8 cellular contexts compared by ENCODE assay signal in the genomic region with DNA sequence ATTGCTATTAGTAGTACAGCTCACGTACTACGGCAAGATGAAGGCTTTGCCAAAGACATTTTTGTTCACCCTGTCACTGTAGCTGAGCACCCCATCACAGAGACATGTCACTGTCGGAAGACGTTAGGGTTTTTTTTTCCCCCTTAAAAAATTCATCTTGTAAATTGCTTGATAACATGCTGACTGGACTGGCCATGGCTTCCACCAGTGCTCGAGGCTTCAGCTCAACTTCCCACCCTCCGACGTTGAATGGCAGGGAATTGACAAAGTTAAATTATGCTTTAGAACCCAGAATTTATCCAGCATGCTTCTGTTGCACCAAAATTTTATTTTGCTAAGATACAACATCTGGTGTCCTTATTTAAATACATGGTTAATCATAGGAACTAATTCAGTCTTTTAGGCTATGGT. TPM values are rescaled to one million over a fixed set of nuclear protein-coding genes. Genes with fewer than 3 reads are reported as not detected.
A peak's percentile ranks its signal among the peaks of the same experiment; 100 is the strongest.
DNase-seq lines count a peak whose midpoint lies in the region; ATAC-seq, FAIRE-seq and TF ChIP-seq lines count a peak whose summit lies in the region.

No MANE protein-coding gene starts in this region.

- H3K4me1 ChIP-seq in GM12878 (ENCODE audit: control insufficient read depth, insufficient read depth, low read length) (peaks cover 25% of the 10 kb centered on the region), mesodermal cell (ENCODE audit: control insufficient read depth, insufficient read depth, low read length, poor library complexity, severe bottlenecking) (peaks cover 6% of the 10 kb centered on the region)

- H3K9me3 ChIP-seq in GM12878 (replicated peaks; ENCODE audit: control insufficient read depth, insufficient read depth, low read length), result no peaks in the 10 kb centered on the region
- no peaks in the 10 kb centered on the region for H3K9me3 ChIP-seq in mesodermal cell (ENCODE audit: control insufficient read depth, low read length)

- POLR2A ChIA-PET in GM12878 (lab: Charles Lee), result interaction anchor here (0.6 to 1.2 kb wide), 3 partner anchors 8 to 428 kb away, joined by 3 to 4 read pairs (median 4); no protein-coding TSS in a partner anchor

- peak overlapping the region; percentile 96 for H3K27ac Mint-ChIP-seq in stimulated activated naive CD8-positive, alpha-beta T cell treated with anti-CD3 and anti-CD28 coated beads, Interleukin-15, Interleukin-2, amounts not matched to agents 100 ng/mL and 50 ng/mL, for 24 hours

- in situ Hi-C loops in GM12878 (cut with MboI), result no loop called here

- DNase-seq in stimulated activated naive CD8-positive, alpha-beta T cell treated with anti-CD3 and anti-CD28 coated beads, Interleukin-15, Interleukin-2, amounts not matched to agents 100 U/mL and 50 U/mL, for 24 hours, result no peak
- no peak for DNase-seq in GM12878 (ENCODE audit: low read depth, low spot score)
- DNase-seq in hippocampal formation (lab: John Stamatoyannopoulos, UW), result no peak
- no peak for DNase-seq in Ammon's horn (ENCODE audit: low spot score)
- no peak for DNase-seq in D341Med (ENCODE audit: low spot score)

- 3% methylated on average over 7 of the region's 7 CpGs for WGBS in GM12878 (ENCODE audit: insufficient coverage, insufficient replicate concordance, low lambda C conversion rate, missing lambda C conversion rate)
- WGBS in mesodermal cell (ENCODE audit: insufficient coverage in 2 of 2), 2 experiments, result 37 to 38% methylated on average over 5 to 7 of the region's 7 CpGs

- H2AFZ ChIP-seq in GM12878 (ENCODE audit: control insufficient read depth, low read depth, low read length), result peak overlapping the region; percentile 90

- TF ChIP-seq RAD21 in GM12878 (IDR thresholded peaks at IDR 0.05; ENCODE audit: insufficient read depth, low read depth, low read length), result no peak

- TF ChIP-seq POLR2A in GM12878 (IDR thresholded peaks at IDR 0.05; ENCODE audit: low read depth, low read length), result no peak

- TF ChIP-seq CTCF in GM12878 (IDR thresholded peaks at IDR 0.05 in 2 of 3, conservative IDR thresholded peaks at IDR 0.05 in 1 of 3; ENCODE audit: control insufficient read depth in 2 of 3, extremely low read depth in 1 of 3, insufficient read depth in 1 of 3, low read depth in 3 of 3, low read length in 3 of 3), result no peak

- peak overlapping the region; percentile 99 for H3K4me2 ChIP-seq in GM12878 (ENCODE audit: control insufficient read depth, insufficient read depth)

- no peak for ATAC-seq in stimulated activated naive CD8-positive, alpha-beta T cell treated with anti-CD3 and anti-CD28 coated beads, Interleukin-15, Interleukin-2, amounts not matched to agents 100 U/mL and 50 U/mL, for 24 hours
- no peak for ATAC-seq in GM12878
- ATAC-seq in GM21737 (IDR thresholded peaks at IDR 0.05; ENCODE audit: unreplicated experiment), result no peak

- H3K36me3 Mint-ChIP-seq in stimulated activated naive CD8-positive, alpha-beta T cell treated with anti-CD3 and anti-CD28 coated beads, Interleukin-15, Interleukin-2, amounts not matched to agents 100 ng/mL and 50 ng/mL, for 24 hours (ENCODE audit: low read depth), result peaks cover 22% of the 10 kb centered on the region

- peak overlapping the region; percentile 90 for H3K4me3 Mint-ChIP-seq in stimulated activated naive CD8-positive, alpha-beta T cell treated with anti-CD3 and anti-CD28 coated beads, Interleukin-15, Interleukin-2, amounts not matched to agents 100 ng/mL and 50 ng/mL, for 24 hours

- no peaks in the 10 kb centered on the region for H3K27me3 ChIP-seq in GM12878 (replicated peaks in 1 of 2; ENCODE audit: control insufficient read depth in 2 of 2, insufficient read depth in 2 of 2, low read length in 1 of 2)

- no peaks in the 10 kb centered on the region for H3K9me3 Mint-ChIP-seq in stimulated activated naive CD8-positive, alpha-beta T cell treated with anti-CD3 and anti-CD28 coated beads, Interleukin-15, Interleukin-2, amounts not matched to agents 100 ng/mL and 50 ng/mL, for 24 hours

- no peak for FAIRE-seq in GM12878 (lab: Jason Lieb, UNC)

- H3K9ac ChIP-seq in GM12878 (ENCODE audit: control insufficient read depth, insufficient read depth, low read length), result peak overlapping the region; percentile 88

- H3K27ac ChIP-seq in GM12878 (ENCODE audit: control insufficient read depth, insufficient read depth) (peak overlapping the region; percentile 86), mesodermal cell (ENCODE audit: low read depth, low read length, severe bottlenecking) (peak overlapping the region; percentile 60)

- peaks cover 32% of the 10 kb centered on the region for H3K4me1 Mint-ChIP-seq in stimulated activated naive CD8-positive, alpha-beta T cell treated with anti-CD3 and anti-CD28 coated beads, Interleukin-15, Interleukin-2, amounts not matched to agents 100 ng/mL and 50 ng/mL, for 24 hours (ENCODE audit: low read depth)

- intact Hi-C loops in GM12878 (cut with micrococcal nuclease; ENCODE audit: unreplicated experiment), result loop anchor here (2.0 to 10.0 kb wide), 3 partner anchors 438 to 1094 kb away; a partner anchor contains a TSS

- H3K36me3 ChIP-seq in GM12878 (ENCODE audit: control insufficient read depth in 2 of 2, insufficient read depth in 2 of 2, low read length in 1 of 2), result no peaks in the 10 kb centered on the region
- no peaks in the 10 kb centered on the region for H3K36me3 ChIP-seq in mesodermal cell (ENCODE audit: control insufficient read depth, insufficient read depth, low read length)

- H3K79me2 ChIP-seq in GM12878 (ENCODE audit: control insufficient read depth, insufficient read depth, low read length), result peaks cover 36% of the 10 kb centered on the region

- H4K20me1 ChIP-seq in GM12878 (ENCODE audit: control insufficient read depth, insufficient read depth), result no peaks in the 10 kb centered on the region

- CTCF ChIA-PET in GM12878 (lab: Yijun Ruan, JAX), result interaction anchor here (0.7 to 2.1 kb wide), 6 partner anchors 14 to 428 kb away, joined by 3 to 7 read pairs (median 3); no protein-coding TSS in a partner anchor

- SMC1A ChIA-PET in GM12878 (lab: Charles Lee; ENCODE audit: uncharacterized antibody, unreplicated experiment), result interaction anchor here (0.7 to 2.2 kb wide), 5 partner anchors 17 to 436 kb away, joined by 3 to 9 read pairs (median 4); no protein-coding TSS in a partner anchor

- H3K4me3 ChIP-seq in GM12878, result peak overlapping the region; percentile 91
- H3K4me3 ChIP-seq in mesodermal cell (ENCODE audit: extremely low read depth, insufficient read depth, low read length, poor library complexity, severe bottlenecking), result peak overlapping the region; percentile 70

- RAD21 ChIA-PET in GM12878 (lab: Charles Lee; ENCODE audit: unreplicated experiment), result interaction anchor here (0.9 to 1.5 kb wide), 2 partner anchors 10 to 53 kb away, joined by 3 read pairs; no protein-coding TSS in a partner anchor

- TF ChIP-seq EP300 in GM12878 (IDR thresholded peaks at IDR 0.05; ENCODE audit: borderline replicate concordance in 1 of 2, control insufficient read depth in 1 of 2, low read depth in 2 of 2, low read length in 2 of 2), result no peak

- no peaks in the 10 kb centered on the region for H3K27me3 Mint-ChIP-seq in stimulated activated naive CD8-positive, alpha-beta T cell treated with anti-CD3 and anti-CD28 coated beads, Interleukin-15, Interleukin-2, amounts not matched to agents 100 ng/mL and 50 ng/mL, for 24 hours

- no TSS peak for BruUV-seq in GM12878 (replicated peaks; lab: Mats Ljungman, UMichigan)

TF ChIP-seq in GM12878, 131 proteins besides CTCF, POLR2A, EP300 and RAD21 (continues in another document):
- TF ChIP-seq HCFC1 (IDR thresholded peaks at IDR 0.05; ENCODE audit: low read length) (no peak), MTA3 (IDR thresholded peaks at IDR 0.05; ENCODE audit: borderline replicate concordance, low read length) (no peak), FOS (IDR thresholded peaks at IDR 0.05; ENCODE audit: borderline replicate concordance, extremely low read depth, insufficient read length) (no peak), BMI1 (IDR thresholded peaks at IDR 0.05; ENCODE audit: borderline replicate concordance) (no peak), MYC (IDR thresholded peaks at IDR 0.05; ENCODE audit: insufficient read depth, insufficient read length, insufficient replicate concordance, low read length, severe bottlenecking) (no peak), IRF4 (IDR thresholded peaks at IDR 0.05; ENCODE audit: low read depth, low read length) (no peak), SPI1 (IDR thresholded peaks at IDR 0.05; ENCODE audit: borderline replicate concordance, insufficient read depth, low read depth, low read length) (no peak), RCOR1 (conservative IDR thresholded peaks at IDR 0.05; ENCODE audit: low read depth, low read length) (no peak), ASH2L (IDR thresholded peaks at IDR 0.05; ENCODE audit: borderline replicate concordance, low read depth) (no peak)
- TF ChIP-seq, protein P1, sequence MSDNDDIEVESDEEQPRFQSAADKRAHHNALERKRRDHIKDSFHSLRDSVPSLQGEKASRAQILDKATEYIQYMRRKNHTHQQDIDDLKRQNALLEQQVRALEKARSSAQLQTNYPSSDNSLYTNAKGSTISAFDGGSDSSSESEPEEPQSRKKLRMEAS (IDR thresholded peaks at IDR 0.05; ENCODE audit: low read depth, low read length), result no peak

RNA-seq across cellular contexts. Expression of a gene that starts 0.7 kb away (rescaled TPM):
- 119 and 122 TPM in 2 replicates for total RNA-seq in GM12878 (2013; cell fraction: nucleolus; rRNA removed)
- 14.1 and 15.5 TPM in 2 replicates for total RNA-seq in GM12878 (2014; rRNA removed)
- total RNA-seq in GM12878 (2014; rRNA removed; fragmentation: Illumina TruSeq; extraction: Trizol), result 16.1 and 17.2 TPM in 2 replicates
- 21.4 and 22.8 TPM in 2 replicates for total RNA-seq in GM12878 (2021)
- polyA plus RNA-seq in GM12878 (2011; ENCODE audit: low read depth), result 5.8 TPM
- 26.3 and 35.0 TPM in 2 replicates for polyA plus RNA-seq in GM12878 (2011; rRNA removed)
- 12.1 and 13.0 TPM in 2 replicates for polyA plus RNA-seq in GM12878 (2011; cell fraction: cytosol; rRNA removed)
- polyA plus RNA-seq in GM12878 (2011; cell fraction: nucleus; rRNA removed), result 40.0 and 42.7 TPM in 2 replicates
- 8.4 and 9.3 TPM in 2 replicates for polyA plus RNA-seq in GM12878 (2012)
- polyA plus RNA-seq in GM12878 (2014; fragmentation: Illumina TruSeq; extraction: Trizol), result 19.2 and 25.2 TPM in 2 replicates
- polyA plus RNA-seq in GM12878 (2014; fragmentation: Nextera tagmentation; extraction: Ambion mirVana), result 1 to 10 TPM; 2.8 to 4.4 TPM
- 10.0 and 13.0 TPM in 2 replicates for polyA plus RNA-seq in GM12878 (2014; rRNA removed)
- 1 to 10 TPM; 2.2 to 8.3 TPM for polyA plus RNA-seq in GM12878 (2016; fragmentation: Nextera tagmentation; extraction: Ambion mirVana)
- 35.2 and 36.7 TPM in 2 replicates for polyA minus RNA-seq in GM12878 (2011; rRNA and poly(A)+ RNA removed)
- polyA minus RNA-seq in GM12878 (2011; cell fraction: cytosol; rRNA and poly(A)+ RNA removed), result 10.3 and 10.6 TPM in 2 replicates
- 39.0 and 66.1 TPM in 2 replicates for polyA minus RNA-seq in GM12878 (2011; cell fraction: nucleus; rRNA and poly(A)+ RNA removed)
- 25.3 TPM for polyA plus RNA-seq in mesodermal cell (2013, experiment 1 of 2)
- 23.3 TPM for polyA plus RNA-seq in mesodermal cell (2013, experiment 2 of 2)
